1 cellular context compared by ENCODE assay signal in genomic region chr1:178633068-178633467, GRCh38.
TF ChIP-seq lines count a peak whose summit lies in the region.

No MANE protein-coding gene starts in this region.

TF ChIP-seq in HepG2, 621 proteins besides CTCF, POLR2A, EP300 and RAD21 (continued from another document):
- TF ChIP-seq, protein P1, sequence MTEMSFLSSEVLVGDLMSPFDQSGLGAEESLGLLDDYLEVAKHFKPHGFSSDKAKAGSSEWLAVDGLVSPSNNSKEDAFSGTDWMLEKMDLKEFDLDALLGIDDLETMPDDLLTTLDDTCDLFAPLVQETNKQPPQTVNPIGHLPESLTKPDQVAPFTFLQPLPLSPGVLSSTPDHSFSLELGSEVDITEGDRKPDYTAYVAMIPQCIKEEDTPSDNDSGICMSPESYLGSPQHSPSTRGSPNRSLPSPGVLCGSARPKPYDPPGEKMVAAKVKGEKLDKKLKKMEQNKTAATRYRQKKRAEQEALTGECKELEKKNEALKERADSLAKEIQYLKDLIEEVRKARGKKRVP (CRISPR knock-in tag; IDR thresholded peaks at IDR 0.05): no peak
- TF ChIP-seq ZNF615 (CRISPR knock-in tag; IDR thresholded peaks at IDR 0.05; ENCODE audit: borderline replicate concordance) (no peak), BORCS8-MEF2B (CRISPR knock-in tag; IDR thresholded peaks at IDR 0.05) (no peak), AKNA (CRISPR knock-in tag; IDR thresholded peaks at IDR 0.05; ENCODE audit: borderline replicate concordance) (no peak), ZBTB42 (CRISPR knock-in tag; IDR thresholded peaks at IDR 0.05) (no peak)
TF ChIP-seq in HepG2: peak in this region for 0.
